In the genomic region with DNA sequence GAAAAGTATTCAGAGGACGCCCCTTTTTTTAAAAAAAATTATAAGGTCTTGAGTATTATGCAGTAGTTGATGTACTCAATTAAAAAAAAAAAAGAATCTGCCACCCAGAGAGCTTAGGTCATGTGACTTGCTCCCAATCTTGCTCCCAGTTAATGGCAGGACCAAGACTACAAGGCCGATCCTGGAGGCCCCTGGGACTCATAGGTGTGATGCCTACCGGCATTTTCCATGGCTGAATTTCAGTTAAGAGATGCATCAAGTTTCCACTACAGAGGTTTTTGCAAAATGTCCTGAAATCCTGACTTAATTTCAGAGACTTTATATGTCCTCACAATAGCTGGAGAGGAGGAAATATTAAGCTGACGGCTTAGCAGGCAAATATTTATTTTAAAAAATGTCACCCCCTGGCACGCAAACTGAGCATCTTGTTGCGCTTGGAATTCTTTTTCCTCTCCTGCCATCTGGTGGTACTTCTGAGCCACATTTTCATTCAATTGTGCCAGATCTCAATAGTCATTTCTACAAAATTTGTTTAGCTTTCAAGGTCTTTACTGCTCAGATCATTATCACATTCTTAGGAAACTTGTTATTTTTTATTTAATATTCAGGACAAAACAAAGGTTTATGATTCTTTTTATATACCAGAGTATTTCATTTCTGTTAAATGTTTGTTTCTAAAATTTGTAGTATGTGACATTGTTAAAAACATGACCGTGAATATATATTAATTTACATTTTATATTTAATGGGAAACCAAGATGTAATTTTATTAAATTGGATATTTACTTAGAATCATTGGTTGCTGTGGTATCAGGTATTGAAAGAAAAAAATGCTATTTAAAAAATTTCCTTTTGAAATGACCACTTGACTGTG, we compare ENCODE assay signal across 1 cellular context.
TF ChIP-seq lines count a peak whose summit lies in the region.

No MANE protein-coding gene starts in this region.

TF ChIP-seq in HepG2, 621 proteins besides CTCF, POLR2A, EP300 and RAD21 (continued from another document):
- TF ChIP-seq, protein P1, sequence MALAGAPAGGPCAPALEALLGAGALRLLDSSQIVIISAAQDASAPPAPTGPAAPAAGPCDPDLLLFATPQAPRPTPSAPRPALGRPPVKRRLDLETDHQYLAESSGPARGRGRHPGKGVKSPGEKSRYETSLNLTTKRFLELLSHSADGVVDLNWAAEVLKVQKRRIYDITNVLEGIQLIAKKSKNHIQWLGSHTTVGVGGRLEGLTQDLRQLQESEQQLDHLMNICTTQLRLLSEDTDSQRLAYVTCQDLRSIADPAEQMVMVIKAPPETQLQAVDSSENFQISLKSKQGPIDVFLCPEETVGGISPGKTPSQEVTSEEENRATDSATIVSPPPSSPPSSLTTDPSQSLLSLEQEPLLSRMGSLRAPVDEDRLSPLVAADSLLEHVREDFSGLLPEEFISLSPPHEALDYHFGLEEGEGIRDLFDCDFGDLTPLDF (CRISPR knock-in tag; IDR thresholded peaks at IDR 0.05) = no peak
- TF ChIP-seq, protein P2, sequence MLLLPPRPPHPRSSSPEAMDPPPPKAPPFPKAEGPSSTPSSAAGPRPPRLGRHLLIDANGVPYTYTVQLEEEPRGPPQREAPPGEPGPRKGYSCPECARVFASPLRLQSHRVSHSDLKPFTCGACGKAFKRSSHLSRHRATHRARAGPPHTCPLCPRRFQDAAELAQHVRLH (CRISPR knock-in tag; IDR thresholded peaks at IDR 0.05; ENCODE audit: borderline replicate concordance, low read depth) = no peak
- no peak for TF ChIP-seq ZNF776 (CRISPR knock-in tag; IDR thresholded peaks at IDR 0.05)
